9 cellular contexts compared by ENCODE assay signal in genomic region chr11:35487532-35488078, GRCh38. TPM values are rescaled to one million over a fixed set of nuclear protein-coding genes. Genes with fewer than 3 reads are reported as not detected.
DNase-seq lines count a peak whose midpoint lies in the region; ATAC-seq and TF ChIP-seq lines count a peak whose summit lies in the region.
"Had no signal": no experiment of that assay in that cellular context is flagged by ENCODE, and none has a peak within 500 bp of the region (broad histone marks: within the 10 kb centered on the region; RNA-seq: fewer than 3 reads in every experiment).

No MANE protein-coding gene starts in this region.

- DNase-seq in activated CD4-positive, alpha-beta T cell treated with anti-CD3 and anti-CD28 coated beads for 36 hours: peak; percentile 8
- DNase-seq in activated CD4-positive, alpha-beta T cell treated with anti-CD3 and anti-CD28 coated beads for 1 hour: no peak
- peak in 1 of 2 experiments; percentile 37 for DNase-seq in PC-9
- peak; percentile 60 for DNase-seq in fibroblast of villous mesenchyme (ENCODE audit: low read depth)
- DNase-seq in stimulated activated CD8-positive, alpha-beta memory T cell treated with anti-CD3 and anti-CD28 coated beads, Interleukin-4, amount 100 ng/mL, for 48 hours: peak; percentile 28
- DNase-seq in activated CD4-positive, alpha-beta T cell treated with anti-CD3 and anti-CD28 coated beads, Interleukin-2, amount 50 U/mL, for 4 hours: no peak
- no peak for DNase-seq in gastrocnemius medialis

- intact Hi-C loops in activated CD4-positive, alpha-beta T cell treated with anti-CD3 and anti-CD28 coated beads for 36 hours (cut with DNase I, micrococcal nuclease): loop anchor here (5.0 to 10.0 kb wide), 3 partner anchors 70 to 780 kb away; partner anchors contain the start of gene SLC1A2 (in 1 of the 2)
- intact Hi-C loops in PC-9 (cut with micrococcal nuclease; ENCODE audit: unreplicated experiment): loop anchor here (1.0 to 5.0 kb wide), 8 partner anchors 128 to 990 kb away; partner anchors contain the start of gene TRIM44
- intact Hi-C loops in gastrocnemius medialis (cut with DNase I; ENCODE audit: low total_unique reads): loop anchor here (10.0 kb wide), 1 partner anchor 563 kb away; no protein-coding TSS in a partner anchor

- H3K4me1 ChIP-seq in PC-9 (replicated peaks; ENCODE audit: insufficient read depth) (no peaks in the 10 kb centered on the region), gastrocnemius medialis (no peaks in the 10 kb centered on the region)

- H3K4me3 Mint-ChIP-seq in activated CD4-positive, alpha-beta T cell treated with anti-CD3 and anti-CD28 coated beads for 36 hours: no peak overlapping the region
- H3K4me3 Mint-ChIP-seq: activated naive CD8-positive, alpha-beta T cell had no signal

- peaks cover 6% of the 10 kb centered on the region for H3K9me3 Mint-ChIP-seq in activated CD4-positive, alpha-beta T cell treated with anti-CD3 and anti-CD28 coated beads for 36 hours (ENCODE audit: low read depth)

- no peaks in the 10 kb centered on the region for H3K79me2 ChIP-seq in PC-9 (ENCODE audit: low read depth)

- H4K20me1 ChIP-seq in PC-9 (ENCODE audit: insufficient read depth): no peaks in the 10 kb centered on the region

- no peaks in the 10 kb centered on the region for H3K36me3 ChIP-seq in PC-9 (ENCODE audit: low read depth)
- no peaks in the 10 kb centered on the region for H3K36me3 ChIP-seq in gastrocnemius medialis

- H3K9me2 ChIP-seq in PC-9 (ENCODE audit: insufficient read depth): no peaks in the 10 kb centered on the region

- H3K27ac ChIP-seq in PC-9 (no peak overlapping the region), gastrocnemius medialis (no peak overlapping the region)

- no TSS peak for BruUV-seq in PC-9 (replicated peaks; lab: Mats Ljungman, UMichigan)

- peaks cover 27% of the 10 kb centered on the region for H3K27me3 Mint-ChIP-seq in activated CD4-positive, alpha-beta T cell treated with anti-CD3 and anti-CD28 coated beads for 36 hours

- in situ Hi-C loops in gastrocnemius medialis (cut with MboI; ENCODE audit: low sequenced_read_pairs in 4 of 4): no loop called here

- POLR2A ChIA-PET in activated CD4-positive, alpha-beta T cell treated with anti-CD3 and anti-CD28 coated beads for 36 hours (lab: Charles Lee): no interaction called here
- POLR2A ChIA-PET in PC-9 (lab: Charles Lee; ENCODE audit: unreplicated experiment): interaction anchor here (0.6 kb wide), 1 partner anchor 1007 kb away, joined by 3 read pairs; no protein-coding TSS in a partner anchor

- H3F3A ChIP-seq in PC-9 (ENCODE audit: insufficient read depth, low read depth): no peaks in the 10 kb centered on the region

- H3K4me1 Mint-ChIP-seq in activated CD4-positive, alpha-beta T cell treated with anti-CD3 and anti-CD28 coated beads for 36 hours: no peaks in the 10 kb centered on the region

- no peak for TF ChIP-seq POLR2A in gastrocnemius medialis (IDR thresholded peaks at IDR 0.05)

- H3K27ac Mint-ChIP-seq in activated CD4-positive, alpha-beta T cell treated with anti-CD3 and anti-CD28 coated beads for 36 hours: no peak overlapping the region
- H3K27ac Mint-ChIP-seq: activated naive CD8-positive, alpha-beta T cell had no signal

- ATAC-seq in activated CD4-positive, alpha-beta T cell treated with anti-CD3 and anti-CD28 coated beads for 36 hours: no peak
- no peak for ATAC-seq in gastrocnemius medialis
- ATAC-seq in HG02759 (IDR thresholded peaks at IDR 0.05; ENCODE audit: unreplicated experiment): no peak

- peaks cover 3% of the 10 kb centered on the region for H3K9me3 ChIP-seq in PC-9 (ENCODE audit: insufficient read depth, low read depth)
- no peaks in the 10 kb centered on the region for H3K9me3 ChIP-seq in gastrocnemius medialis

- no peak overlapping the region for H2AFZ ChIP-seq in PC-9

- H3K27me3 ChIP-seq in PC-9 (ENCODE audit: insufficient read depth, low read depth) (no peaks in the 10 kb centered on the region), gastrocnemius medialis (no peaks in the 10 kb centered on the region)

- CTCF ChIA-PET in activated CD4-positive, alpha-beta T cell treated with anti-CD3 and anti-CD28 coated beads for 36 hours (lab: Charles Lee): interaction anchor here (0.6 to 2.5 kb wide), 11 partner anchors 10 to 1841 kb away, joined by 3 to 10 read pairs (median 4); no protein-coding TSS in a partner anchor
- CTCF ChIA-PET in PC-9 (lab: Charles Lee): interaction anchor here (0.6 to 1.8 kb wide), 11 partner anchors 8 to 866 kb away, joined by 3 to 23 read pairs (median 6); no protein-coding TSS in a partner anchor

- TF ChIP-seq CTCF in PC-9 (conservative IDR thresholded peaks at IDR 0.05): peak; percentile 74
- TF ChIP-seq CTCF in fibroblast of villous mesenchyme (IDR thresholded peaks at IDR 0.05; ENCODE audit: insufficient read depth, low read depth, low read length): peak; percentile 63
- TF ChIP-seq CTCF in gastrocnemius medialis (IDR thresholded peaks at IDR 0.05 in 4 of 5, conservative IDR thresholded peaks at IDR 0.05 in 1 of 5): peak in 2 of 5 experiments; percentile 13 to 22

- no peaks in the 10 kb centered on the region for H3K36me3 Mint-ChIP-seq in activated CD4-positive, alpha-beta T cell treated with anti-CD3 and anti-CD28 coated beads for 36 hours (ENCODE audit: low read depth)

- no peak overlapping the region for H3K4me2 ChIP-seq in PC-9

- H3K4me3 ChIP-seq in PC-9 (no peak overlapping the region), fibroblast of villous mesenchyme (ENCODE audit: low read depth, low read length) (no peak overlapping the region), gastrocnemius medialis (no peak overlapping the region)

RNA-seq across cellular contexts. Expression of gene PAMR1, which starts 37.8 kb away (rescaled TPM):
- not detected for total RNA-seq in activated CD4-positive, alpha-beta T cell treated with anti-CD3 and anti-CD28 coated beads for 36 hours
- total RNA-seq in PC-9 (2021): 1.1 TPM in 2 replicates
- 416 and 493 TPM in 2 replicates for total RNA-seq in fibroblast of villous mesenchyme
- 1 to 10 TPM in 3 of 4 donors, under 1 TPM in 1; 0.49 to 3.2 (median 1.4) TPM for total RNA-seq in gastrocnemius medialis

Comparison
In these comparisons a context has a peak if more than half of its experiments do, and no peak if none do; other contexts are left out.
1. DNase-seq: peak in activated CD4-positive, alpha-beta T cell treated with anti-CD3 and anti-CD28 coated beads for 36 hours (single experiment), fibroblast of villous mesenchyme (single experiment) and stimulated activated CD8-positive, alpha-beta memory T cell treated with anti-CD3 and anti-CD28 coated beads, Interleukin-4, amount 100 ng/mL, for 48 hours (single experiment); none in activated CD4-positive, alpha-beta T cell treated with anti-CD3 and anti-CD28 coated beads for 1 hour (single experiment), activated CD4-positive, alpha-beta T cell treated with anti-CD3 and anti-CD28 coated beads, Interleukin-2, amount 50 U/mL, for 4 hours (0 of 2) and gastrocnemius medialis (0 of 2).
2. RNA of gene PAMR1, which starts 37.8 kb away (total RNA-seq): 416 to 493 TPM in fibroblast of villous mesenchyme; 0.49 to 3.2 TPM in gastrocnemius medialis, 1.1 TPM in PC-9 and not detected in activated CD4-positive, alpha-beta T cell treated with anti-CD3 and anti-CD28 coated beads for 36 hours; every median in the first group is over 10 times any median in the second.